Comparison of ENCODE assay signal across 25 cellular contexts in the genomic region with DNA sequence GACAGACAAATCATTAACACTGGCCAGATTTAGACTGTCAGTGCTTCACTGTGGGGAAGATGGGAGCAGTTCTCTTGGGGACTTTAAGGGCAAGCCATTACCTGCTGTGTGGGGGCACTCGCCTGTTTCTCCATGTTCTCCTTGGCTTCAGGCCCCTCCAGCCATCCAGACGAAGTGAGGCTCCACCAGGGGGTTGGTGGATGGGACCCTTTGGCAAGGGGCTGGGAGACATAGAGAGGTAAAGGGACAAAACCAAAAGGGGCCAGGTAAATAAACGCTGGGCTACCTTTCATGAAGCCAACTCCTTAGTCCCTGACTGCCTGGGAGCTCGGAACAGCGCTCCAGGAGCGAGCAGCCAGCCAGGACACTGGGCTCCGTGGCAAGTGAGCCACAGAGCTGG. TPM values are rescaled to one million over a fixed set of nuclear protein-coding genes. Genes with fewer than 3 reads are reported as not detected.
DNase-seq lines count a peak whose midpoint lies in the region; ATAC-seq, FAIRE-seq and TF ChIP-seq lines count a peak whose summit lies in the region.
"Had no signal": no experiment of that assay in that cellular context is flagged by ENCODE, and none has a peak within 500 bp of the region (broad histone marks: within the 10 kb centered on the region; RNA-seq: fewer than 3 reads in every experiment).

No MANE protein-coding gene starts in this region.

- H3K4me3 ChIP-seq in GM23338 (no peak overlapping the region), IMR-90 (ENCODE audit: insufficient read depth, low read depth, low read length) (no peak overlapping the region), kidney (ENCODE audit: low read length in 2 of 2) (no peak overlapping the region)
- H3K4me3 ChIP-seq: PC-9 had no signal

- dilution Hi-C loops in IMR-90 (cut with HindIII; ENCODE audit: low sequenced_read_pairs, unreplicated experiment) = no loop called here

- in situ Hi-C loops in IMR-90 (cut with MboI; ENCODE audit: low sequenced_read_pairs) = no loop called here

- H3K9me2 ChIP-seq in GM23338 (ENCODE audit: insufficient read depth) = no peaks in the 10 kb centered on the region

- H3K9ac ChIP-seq in IMR-90 (ENCODE audit: low read depth, low read length) = no peak overlapping the region
- H3K9ac ChIP-seq in kidney (ENCODE audit: low read length in 2 of 2) = no peak overlapping the region
- H3K9ac ChIP-seq: KMS-11 had no signal

- H3K4me1 Mint-ChIP-seq in GM23338 = peaks cover 33% of the 10 kb centered on the region

- peaks cover 15% of the 10 kb centered on the region; the same call in 1 of the 2 replicates for H3K9me1 ChIP-seq in IMR-90 (ENCODE audit: insufficient read depth, low read length)

- H2BK20ac ChIP-seq in IMR-90 (ENCODE audit: low read depth, low read length) = no peak overlapping the region

- H2BK5ac ChIP-seq in IMR-90 (ENCODE audit: low read depth, low read length, poor library complexity, severe bottlenecking) = no peak overlapping the region

- H3K9me3 ChIP-seq in IMR-90 (ENCODE audit: control insufficient read depth, insufficient read depth, low read length) = 0 out of 2 replicates have a peak, but pooled peaks cover under 1% of the 10 kb centered on the region
- peaks cover 0 to 2% of the 10 kb centered on the region in 2 donors for H3K9me3 ChIP-seq in kidney (ENCODE audit: control insufficient read depth in 1 of 2, low read length in 2 of 2)
- H3K9me3 ChIP-seq: BE2C had no signal

- H4K91ac ChIP-seq in IMR-90 (ENCODE audit: insufficient read depth, low read depth, low read length) = no peak overlapping the region

- DNase-seq in GM23338 (ENCODE audit: low spot score) = no peak
- DNase-seq in IMR-90 = no peak
- DNase-seq in kidney = peak; percentile 11
- no peak for DNase-seq in activated CD4-positive, alpha-beta T cell treated with anti-CD3 and anti-CD28 coated beads for 1 hour
- no peak for DNase-seq in erythroblast (lab: John Stamatoyannopoulos, UW)
- DNase-seq in hippocampal formation (lab: John Stamatoyannopoulos, UW) = no peak
- DNase-seq: BE2C, DMS53, EL, GF-D8, HCEC 1CT, NCI-H1105, NCI-H146, NCI-H2029, NCI-H2227 treated with DMSO at 0.1 percent for 48 hours, NCI-H510A, PC-9, SIG-M5 had no signal

- no peak for FAIRE-seq in kidney (lab: Jason Lieb, UNC)
- FAIRE-seq: D721Med had no signal

- H2AFZ ChIP-seq in GM23338 (no peak overlapping the region), IMR-90 (replicated peaks; ENCODE audit: low read length, poor library complexity) (peak overlapping the region; percentile 29)
- H2AFZ ChIP-seq: PC-9 had no signal

- POLR2A ChIA-PET in IMR-90 (lab: Charles Lee; ENCODE audit: unreplicated experiment) = no interaction called here

- no peak overlapping the region for H2BK120ac ChIP-seq in IMR-90 (ENCODE audit: low read depth, low read length)

- H3K27ac Mint-ChIP-seq in GM23338 = no peak overlapping the region

- no peak for ATAC-seq in GM23338
- ATAC-seq in IMR-90 (ENCODE audit: low read depth) = no peak

- H3K9me3 Mint-ChIP-seq in GM23338 = no peaks in the 10 kb centered on the region

- CTCF ChIA-PET in IMR-90 (lab: Yijun Ruan, JAX) = no interaction called here

- H2BK15ac ChIP-seq in IMR-90 (ENCODE audit: low read depth, low read length) = no peak overlapping the region

- no peak overlapping the region for H3K27ac ChIP-seq in GM23338 (ENCODE audit: low read depth)
- H3K27ac ChIP-seq in IMR-90 (ENCODE audit: insufficient read depth, low read length) = no peak overlapping the region
- no peak overlapping the region for H3K27ac ChIP-seq in kidney (ENCODE audit: low read depth in 2 of 2, low read length in 2 of 2)
- H3K27ac ChIP-seq: HL-60, KMS-11, PC-9, RWPE1 had no signal

- H3K14ac ChIP-seq in IMR-90 (replicated peaks; ENCODE audit: low read depth, low read length) = no peak overlapping the region

- no peak overlapping the region for H4K8ac ChIP-seq in IMR-90 (ENCODE audit: low read depth in 2 of 2, low read length in 2 of 2)

- no peak overlapping the region for H3K23ac ChIP-seq in IMR-90 (ENCODE audit: low read depth, low read length)

- TF ChIP-seq CTCF in GM23338 (conservative IDR thresholded peaks at IDR 0.05; ENCODE audit: low read depth in 2 of 2) = no peak
- TF ChIP-seq CTCF in IMR-90 (conservative IDR thresholded peaks at IDR 0.05; ENCODE audit: low read depth, low read length) = no peak
- no peak for TF ChIP-seq CTCF in kidney (IDR thresholded peaks at IDR 0.05; ENCODE audit: borderline replicate concordance, extremely low read depth, insufficient read depth)
- peak; percentile 54 for TF ChIP-seq CTCF in subcutaneous adipose tissue (IDR thresholded peaks at IDR 0.05; ENCODE audit: low read depth)

- intact Hi-C loops in IMR-90 (cut with micrococcal nuclease) (no loop called here), kidney (cut with DNase I) (no loop called here)

- H3K4ac ChIP-seq in IMR-90 (ENCODE audit: low read depth, low read length) = no peak overlapping the region

- no peaks in the 10 kb centered on the region for H3K79me1 ChIP-seq in IMR-90 (ENCODE audit: low read depth in 1 of 2, low read length in 2 of 2)

- no TSS peak for BruUV-seq in IMR-90 (replicated peaks; lab: Mats Ljungman, UMichigan)

- H2AK5ac ChIP-seq in IMR-90 (ENCODE audit: low read depth, low read length) = 0 out of 2 replicates have a peak overlapping the region, but pooled peaks have one; percentile 43

- 82% methylated on average over 5 of the region's 7 CpGs; no CpG with 5 or more reads in 1 of the 2 experiments for WGBS in IMR-90 (ENCODE audit: extremely low coverage in 2 of 2, insufficient read length in 1 of 2), 2 experiments

- no peaks in the 10 kb centered on the region for H4K20me1 ChIP-seq in GM23338 (replicated peaks; ENCODE audit: insufficient read depth)
- no peaks in the 10 kb centered on the region for H4K20me1 ChIP-seq in IMR-90 (ENCODE audit: insufficient read depth, low read length)

- no peak overlapping the region for H3K4me2 ChIP-seq in GM23338
- no peak overlapping the region for H3K4me2 ChIP-seq in IMR-90 (ENCODE audit: low read depth, low read length)
- H3K4me2 ChIP-seq: KMS-11, PC-9 had no signal

- no peak overlapping the region for H3K56ac ChIP-seq in IMR-90 (ENCODE audit: extremely low read depth, insufficient read depth, low read length)

- H3K4me3 Mint-ChIP-seq in GM23338 = no peak overlapping the region

- peaks cover 31% of the 10 kb centered on the region for H3K4me1 ChIP-seq in GM23338 (ENCODE audit: insufficient read depth)
- H3K4me1 ChIP-seq in IMR-90 (ENCODE audit: control insufficient read depth, insufficient read depth, low read length) = peaks cover 21% of the 10 kb centered on the region
- H3K4me1 ChIP-seq in kidney (ENCODE audit: control insufficient read depth in 1 of 2, insufficient read depth in 1 of 2, low read depth in 1 of 2, low read length in 2 of 2) = no peaks in the 10 kb centered on the region

- H2AK9ac ChIP-seq in IMR-90 (replicated peaks; ENCODE audit: low read depth, low read length, poor library complexity) = no peak overlapping the region

- H4K5ac ChIP-seq in IMR-90 (ENCODE audit: low read depth, low read length) = no peak overlapping the region

- peaks cover 81% of the 10 kb centered on the region for H3K27me3 Mint-ChIP-seq in GM23338 (ENCODE audit: insufficient read depth, low read depth, poor library complexity)

- peaks cover 85% of the 10 kb centered on the region for H3K27me3 ChIP-seq in GM23338 (ENCODE audit: insufficient read depth)
- peaks cover 29% of the 10 kb centered on the region for H3K27me3 ChIP-seq in IMR-90 (ENCODE audit: control insufficient read depth, insufficient read depth, low read length)
- H3K27me3 ChIP-seq: BE2C had no signal

- H3K36me3 Mint-ChIP-seq in GM23338 (ENCODE audit: low read depth) = no peaks in the 10 kb centered on the region; the same call in 2 of the 3 replicates

- H3K18ac ChIP-seq in IMR-90 (ENCODE audit: low read depth, low read length) = no peak overlapping the region

- no peaks in the 10 kb centered on the region for H3K36me3 ChIP-seq in GM23338 (ENCODE audit: insufficient read depth)
- H3K36me3 ChIP-seq in IMR-90 (ENCODE audit: control insufficient read depth, insufficient read depth, low read length) = no peaks in the 10 kb centered on the region
- no peaks in the 10 kb centered on the region for H3K36me3 ChIP-seq in kidney (ENCODE audit: control insufficient read depth in 1 of 2, insufficient read depth in 2 of 2, low read length in 2 of 2)
- H3K36me3 ChIP-seq: BE2C had no signal

- 0 out of 2 replicates have a peak, but pooled peaks cover 1% of the 10 kb centered on the region for H3F3A ChIP-seq in GM23338 (replicated peaks; ENCODE audit: low read depth)

- TF ChIP-seq POLR2A in IMR-90 (IDR thresholded peaks at IDR 0.05; ENCODE audit: low read depth, low read length) = no peak
- no peak for TF ChIP-seq POLR2A in erythroblast (IDR thresholded peaks at IDR 0.05; ENCODE audit: low read length)

- TF ChIP-seq RAD21 in IMR-90 (IDR thresholded peaks at IDR 0.05; ENCODE audit: low read length) = no peak

- H3K79me2 ChIP-seq in GM23338 (replicated peaks; ENCODE audit: insufficient read depth) = no peaks in the 10 kb centered on the region

TF ChIP-seq in GM23338, 12 proteins besides CTCF, POLR2A, EP300 and RAD21 (continues in another document):
- peak; percentile 28 for TF ChIP-seq EZH2 (IDR thresholded peaks at IDR 0.05; ENCODE audit: low read depth, unreplicated experiment)

TF ChIP-seq in IMR-90, 13 proteins besides CTCF, POLR2A, EP300 and RAD21:
- TF ChIP-seq RFX5 (IDR thresholded peaks at IDR 0.05; ENCODE audit: low read depth, low read length) = no peak
- no peak for TF ChIP-seq NFE2L2 (IDR thresholded peaks at IDR 0.05; ENCODE audit: low read depth, low read length)

RNA-seq across cellular contexts. Expression of a gene that starts 14.0 kb away (rescaled TPM):
- not detected in 2 replicates for total RNA-seq in GM23338 (2014; rRNA removed; shearing (Covaris generic))
- polyA plus RNA-seq in GM23338 (2016; fragmentation: Nextera tagmentation; extraction: Ambion mirVana) = not detected in 2 replicates
- total RNA-seq in IMR-90 (2012; rRNA removed) = 0.28 TPM in 1 of 2 replicates, not detected in the other
- 0.05 TPM in 1 of 2 replicates, not detected in the other for polyA plus RNA-seq in IMR-90 (2012; rRNA removed)
- polyA plus RNA-seq in IMR-90 (2012; cell fraction: cytosol; rRNA removed) = 0.04 TPM in 1 of 2 replicates, not detected in the other
- 0.12 and 0.23 TPM in 2 replicates for polyA plus RNA-seq in IMR-90 (2012; cell fraction: nucleus; rRNA removed; ENCODE audit: low replicate concordance)
- total RNA-seq in kidney = not detected
- not detected for polyA plus RNA-seq in kidney (ENCODE audit: insufficient read depth, low read depth, low replicate concordance)
- 1 to 10 TPM in 2 of 4 donors, not detected in 2; 1.1 to 4.7 TPM for total RNA-seq in subcutaneous adipose tissue
- total RNA-seq: A673, HT-29, PC-9 had no signal
